Comparison of ENCODE assay signal across 1 cellular context in the genomic region with DNA sequence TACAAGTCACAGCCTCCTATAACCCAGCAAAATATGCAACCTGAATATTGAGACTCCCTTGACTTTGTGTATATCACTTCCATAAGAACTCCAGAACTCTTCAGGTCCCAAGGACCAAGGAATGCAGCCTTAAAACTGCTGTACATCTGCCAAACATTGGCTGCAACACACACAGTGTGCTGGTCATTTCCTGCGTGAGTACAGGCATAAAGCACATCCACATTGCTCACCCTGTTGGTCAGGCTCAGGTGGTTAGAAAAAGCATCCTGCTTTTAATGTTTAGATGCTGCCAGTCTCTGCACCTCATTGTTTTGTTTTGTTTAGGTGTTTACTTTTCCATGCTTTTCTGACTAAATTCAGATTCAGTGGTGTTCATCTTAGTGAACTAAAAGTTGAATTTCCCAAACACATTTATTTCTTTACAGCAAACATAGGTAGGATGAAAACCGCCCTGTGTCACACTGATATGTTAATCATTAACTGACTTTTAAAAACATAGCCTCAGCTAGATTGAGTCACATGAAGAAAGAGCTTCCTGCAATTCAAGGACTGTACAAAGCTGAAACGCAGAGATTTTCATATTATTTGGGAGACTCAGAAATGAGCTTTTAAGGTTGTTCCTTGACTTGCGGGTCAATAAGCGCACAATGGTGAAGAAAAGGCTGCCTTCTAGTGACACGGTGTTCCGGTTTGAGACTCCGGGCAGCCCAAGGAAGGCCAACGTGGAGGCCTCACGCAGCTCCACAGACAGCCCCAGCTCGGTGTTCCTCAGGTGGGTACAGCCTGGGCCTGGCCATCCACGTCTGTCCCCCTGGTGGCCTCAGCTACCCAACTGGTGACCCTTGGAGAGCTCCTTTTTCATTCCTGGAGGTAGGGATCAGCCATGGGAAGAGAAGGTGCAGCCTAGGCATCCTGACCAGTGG.
A peak's percentile ranks its signal among the peaks of the same experiment; 100 is the strongest.
TF ChIP-seq lines count a peak whose summit lies in the region.

No MANE protein-coding gene starts in this region.

TF ChIP-seq in HepG2, 621 proteins besides CTCF, POLR2A, EP300 and RAD21 (continued from another document and continues in another):
- TF ChIP-seq, protein P1, sequence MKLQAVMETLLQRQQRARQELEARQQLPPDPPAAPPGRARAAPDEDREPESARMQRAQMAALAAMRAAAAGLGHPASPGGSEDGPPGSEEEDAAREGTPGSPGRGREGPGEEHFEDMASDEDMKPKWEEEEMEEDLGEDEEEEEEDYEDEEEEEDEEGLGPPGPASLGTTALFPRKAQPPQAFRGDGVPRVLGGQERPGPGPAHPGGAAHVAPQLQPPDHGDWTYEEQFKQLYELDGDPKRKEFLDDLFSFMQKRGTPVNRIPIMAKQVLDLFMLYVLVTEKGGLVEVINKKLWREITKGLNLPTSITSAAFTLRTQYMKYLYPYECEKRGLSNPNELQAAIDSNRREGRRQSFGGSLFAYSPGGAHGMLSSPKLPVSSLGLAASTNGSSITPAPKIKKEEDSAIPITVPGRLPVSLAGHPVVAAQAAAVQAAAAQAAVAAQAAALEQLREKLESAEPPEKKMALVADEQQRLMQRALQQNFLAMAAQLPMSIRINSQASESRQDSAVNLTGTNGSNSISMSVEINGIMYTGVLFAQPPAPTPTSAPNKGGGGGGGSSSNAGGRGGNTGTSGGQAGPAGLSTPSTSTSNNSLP (IDR thresholded peaks at IDR 0.05; ENCODE audit: low read depth, low read length): peak; percentile 45; the same call in 1 of the 2 replicates
- TF ChIP-seq POLR2AphosphoS5 (IDR thresholded peaks at IDR 0.05; ENCODE audit: low read depth, low read length) (peak; percentile 67; the same call in 1 of the 2 replicates), ZFX (CRISPR knock-in tag; IDR thresholded peaks at IDR 0.05; ENCODE audit: low read depth) (peak; percentile 97), GLI4 (CRISPR knock-in tag; IDR thresholded peaks at IDR 0.05; ENCODE audit: borderline replicate concordance) (no peak), ZNF34 (CRISPR knock-in tag; IDR thresholded peaks at IDR 0.05; ENCODE audit: borderline replicate concordance) (no peak), U2AF2 (IDR thresholded peaks at IDR 0.05; ENCODE audit: low read depth, low read length) (no peak), REXO4 (CRISPR knock-in tag; IDR thresholded peaks at IDR 0.05; ENCODE audit: borderline replicate concordance) (no peak), FOXA3 (CRISPR knock-in tag; IDR thresholded peaks at IDR 0.05) (0 out of 2 replicates have a peak, but pooled peaks have one; percentile 18), ZC3H13 (CRISPR knock-in tag; IDR thresholded peaks at IDR 0.05) (no peak), MATR3 (CRISPR knock-in tag; IDR thresholded peaks at IDR 0.05) (no peak), ZNF724P (CRISPR knock-in tag; IDR thresholded peaks at IDR 0.05; ENCODE audit: borderline replicate concordance) (no peak), ZNF891 (CRISPR knock-in tag; IDR thresholded peaks at IDR 0.05) (0 out of 2 replicates have a peak, but pooled peaks have one; percentile 28), JUNB (CRISPR knock-in tag; IDR thresholded peaks at IDR 0.05; ENCODE audit: borderline replicate concordance) (no peak), ZNF24 (IDR thresholded peaks at IDR 0.05) (no peak; the same call in 1 of the 2 replicates), ZNF563 (CRISPR knock-in tag; IDR thresholded peaks at IDR 0.05) (no peak; the same call in 1 of the 2 replicates), ARNTL (CRISPR knock-in tag; IDR thresholded peaks at IDR 0.05) (peak; percentile 56; the same call in 1 of the 2 replicates), DNMT3B (CRISPR knock-in tag; conservative IDR thresholded peaks at IDR 0.05) (no peak), ZNF138 (CRISPR knock-in tag; IDR thresholded peaks at IDR 0.05; ENCODE audit: low read depth) (no peak), ZNF224 (CRISPR knock-in tag; IDR thresholded peaks at IDR 0.05) (no peak), ZNF329 (CRISPR knock-in tag; IDR thresholded peaks at IDR 0.05; ENCODE audit: low read depth) (no peak), KDM5A (IDR thresholded peaks at IDR 0.05; ENCODE audit: borderline replicate concordance, low read length) (no peak; the same call in 1 of the 2 replicates), GTF3A (CRISPR knock-in tag; conservative IDR thresholded peaks at IDR 0.05) (0 out of 2 replicates have a peak, but pooled peaks have one; percentile 73), FOXA1 (IDR thresholded peaks at IDR 0.05) (no peak), FOXA1 (CRISPR knock-in tag; IDR thresholded peaks at IDR 0.05) (0 out of 2 replicates have a peak, but pooled peaks have one; percentile 23), HOXA9 (CRISPR knock-in tag; IDR thresholded peaks at IDR 0.05; ENCODE audit: borderline replicate concordance) (no peak), ZNF143 (CRISPR knock-in tag; IDR thresholded peaks at IDR 0.05) (no peak), TBP (CRISPR knock-in tag; IDR thresholded peaks at IDR 0.05) (no peak), HOXA5 (CRISPR knock-in tag; IDR thresholded peaks at IDR 0.05) (0 out of 2 replicates have a peak, but pooled peaks have one; percentile 67), ZNF546 (CRISPR knock-in tag; conservative IDR thresholded peaks at IDR 0.05) (no peak), ZBTB3 (CRISPR knock-in tag; IDR thresholded peaks at IDR 0.05; ENCODE audit: borderline replicate concordance, low read depth) (no peak), TOPORS (CRISPR knock-in tag; IDR thresholded peaks at IDR 0.05) (0 out of 2 replicates have a peak, but pooled peaks have one; percentile 44), HMG20B (CRISPR knock-in tag; conservative IDR thresholded peaks at IDR 0.05) (no peak; the same call in 1 of the 2 replicates), KDM4B (CRISPR knock-in tag; IDR thresholded peaks at IDR 0.05) (0 out of 2 replicates have a peak, but pooled peaks have one; percentile 58), ZNF264 (CRISPR knock-in tag; IDR thresholded peaks at IDR 0.05) (no peak; the same call in 1 of the 2 replicates)
- TF ChIP-seq, protein P2, sequence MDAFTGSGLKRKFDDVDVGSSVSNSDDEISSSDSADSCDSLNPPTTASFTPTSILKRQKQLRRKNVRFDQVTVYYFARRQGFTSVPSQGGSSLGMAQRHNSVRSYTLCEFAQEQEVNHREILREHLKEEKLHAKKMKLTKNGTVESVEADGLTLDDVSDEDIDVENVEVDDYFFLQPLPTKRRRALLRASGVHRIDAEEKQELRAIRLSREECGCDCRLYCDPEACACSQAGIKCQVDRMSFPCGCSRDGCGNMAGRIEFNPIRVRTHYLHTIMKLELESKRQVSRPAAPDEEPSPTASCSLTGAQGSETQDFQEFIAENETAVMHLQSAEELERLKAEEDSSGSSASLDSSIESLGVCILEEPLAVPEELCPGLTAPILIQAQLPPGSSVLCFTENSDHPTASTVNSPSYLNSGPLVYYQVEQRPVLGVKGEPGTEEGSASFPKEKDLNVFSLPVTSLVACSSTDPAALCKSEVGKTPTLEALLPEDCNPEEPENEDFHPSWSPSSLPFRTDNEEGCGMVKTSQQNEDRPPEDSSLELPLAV (CRISPR knock-in tag; conservative IDR thresholded peaks at IDR 0.05; ENCODE audit: low read depth): no peak
- TF ChIP-seq, protein P3, sequence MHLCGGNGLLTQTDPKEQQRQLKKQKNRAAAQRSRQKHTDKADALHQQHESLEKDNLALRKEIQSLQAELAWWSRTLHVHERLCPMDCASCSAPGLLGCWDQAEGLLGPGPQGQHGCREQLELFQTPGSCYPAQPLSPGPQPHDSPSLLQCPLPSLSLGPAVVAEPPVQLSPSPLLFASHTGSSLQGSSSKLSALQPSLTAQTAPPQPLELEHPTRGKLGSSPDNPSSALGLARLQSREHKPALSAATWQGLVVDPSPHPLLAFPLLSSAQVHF (CRISPR knock-in tag; IDR thresholded peaks at IDR 0.05): no peak
- TF ChIP-seq, protein P4, sequence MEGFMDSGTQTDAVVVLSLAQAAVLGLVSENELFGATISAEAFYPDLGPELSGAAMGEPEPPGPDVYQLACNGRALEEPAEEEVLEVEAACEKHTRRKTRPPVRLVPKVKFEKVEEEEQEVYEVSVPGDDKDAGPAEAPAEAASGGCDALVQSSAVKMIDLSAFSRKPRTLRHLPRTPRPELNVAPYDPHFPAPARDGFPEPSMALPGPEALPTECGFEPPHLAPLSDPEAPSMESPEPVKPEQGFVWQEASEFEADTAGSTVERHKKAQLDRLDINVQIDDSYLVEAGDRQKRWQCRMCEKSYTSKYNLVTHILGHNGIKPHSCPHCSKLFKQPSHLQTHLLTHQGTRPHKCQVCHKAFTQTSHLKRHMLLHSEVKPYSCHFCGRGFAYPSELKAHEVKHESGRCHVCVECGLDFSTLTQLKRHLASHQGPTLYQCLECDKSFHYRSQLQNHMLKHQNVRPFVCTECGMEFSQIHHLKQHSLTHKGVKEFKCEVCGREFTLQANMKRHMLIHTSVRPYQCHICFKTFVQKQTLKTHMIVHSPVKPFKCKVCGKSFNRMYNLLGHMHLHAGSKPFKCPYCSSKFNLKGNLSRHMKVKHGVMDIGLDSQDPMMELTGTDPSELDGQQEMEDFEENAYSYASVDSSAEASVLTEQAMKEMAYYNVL (CRISPR knock-in tag; IDR thresholded peaks at IDR 0.05; ENCODE audit: borderline replicate concordance): no peak
- TF ChIP-seq, protein P5, sequence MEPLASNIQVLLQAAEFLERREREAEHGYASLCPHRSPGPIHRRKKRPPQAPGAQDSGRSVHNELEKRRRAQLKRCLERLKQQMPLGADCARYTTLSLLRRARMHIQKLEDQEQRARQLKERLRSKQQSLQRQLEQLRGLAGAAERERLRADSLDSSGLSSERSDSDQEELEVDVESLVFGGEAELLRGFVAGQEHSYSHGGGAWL (CRISPR knock-in tag; IDR thresholded peaks at IDR 0.05): no peak
- TF ChIP-seq, protein P6, sequence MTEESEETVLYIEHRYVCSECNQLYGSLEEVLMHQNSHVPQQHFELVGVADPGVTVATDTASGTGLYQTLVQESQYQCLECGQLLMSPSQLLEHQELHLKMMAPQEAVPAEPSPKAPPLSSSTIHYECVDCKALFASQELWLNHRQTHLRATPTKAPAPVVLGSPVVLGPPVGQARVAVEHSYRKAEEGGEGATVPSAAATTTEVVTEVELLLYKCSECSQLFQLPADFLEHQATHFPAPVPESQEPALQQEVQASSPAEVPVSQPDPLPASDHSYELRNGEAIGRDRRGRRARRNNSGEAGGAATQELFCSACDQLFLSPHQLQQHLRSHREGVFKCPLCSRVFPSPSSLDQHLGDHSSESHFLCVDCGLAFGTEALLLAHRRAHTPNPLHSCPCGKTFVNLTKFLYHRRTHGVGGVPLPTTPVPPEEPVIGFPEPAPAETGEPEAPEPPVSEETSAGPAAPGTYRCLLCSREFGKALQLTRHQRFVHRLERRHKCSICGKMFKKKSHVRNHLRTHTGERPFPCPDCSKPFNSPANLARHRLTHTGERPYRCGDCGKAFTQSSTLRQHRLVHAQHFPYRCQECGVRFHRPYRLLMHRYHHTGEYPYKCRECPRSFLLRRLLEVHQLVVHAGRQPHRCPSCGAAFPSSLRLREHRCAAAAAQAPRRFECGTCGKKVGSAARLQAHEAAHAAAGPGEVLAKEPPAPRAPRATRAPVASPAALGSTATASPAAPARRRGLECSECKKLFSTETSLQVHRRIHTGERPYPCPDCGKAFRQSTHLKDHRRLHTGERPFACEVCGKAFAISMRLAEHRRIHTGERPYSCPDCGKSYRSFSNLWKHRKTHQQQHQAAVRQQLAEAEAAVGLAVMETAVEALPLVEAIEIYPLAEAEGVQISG (CRISPR knock-in tag; IDR thresholded peaks at IDR 0.05): peak; percentile 35; the same call in 1 of the 2 replicates
- TF ChIP-seq, protein P7, sequence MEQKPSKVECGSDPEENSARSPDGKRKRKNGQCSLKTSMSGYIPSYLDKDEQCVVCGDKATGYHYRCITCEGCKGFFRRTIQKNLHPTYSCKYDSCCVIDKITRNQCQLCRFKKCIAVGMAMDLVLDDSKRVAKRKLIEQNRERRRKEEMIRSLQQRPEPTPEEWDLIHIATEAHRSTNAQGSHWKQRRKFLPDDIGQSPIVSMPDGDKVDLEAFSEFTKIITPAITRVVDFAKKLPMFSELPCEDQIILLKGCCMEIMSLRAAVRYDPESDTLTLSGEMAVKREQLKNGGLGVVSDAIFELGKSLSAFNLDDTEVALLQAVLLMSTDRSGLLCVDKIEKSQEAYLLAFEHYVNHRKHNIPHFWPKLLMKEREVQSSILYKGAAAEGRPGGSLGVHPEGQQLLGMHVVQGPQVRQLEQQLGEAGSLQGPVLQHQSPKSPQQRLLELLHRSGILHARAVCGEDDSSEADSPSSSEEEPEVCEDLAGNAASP (CRISPR knock-in tag; IDR thresholded peaks at IDR 0.05; ENCODE audit: borderline replicate concordance): no peak; the same call in none of the 2 replicates
- TF ChIP-seq, protein P8, sequence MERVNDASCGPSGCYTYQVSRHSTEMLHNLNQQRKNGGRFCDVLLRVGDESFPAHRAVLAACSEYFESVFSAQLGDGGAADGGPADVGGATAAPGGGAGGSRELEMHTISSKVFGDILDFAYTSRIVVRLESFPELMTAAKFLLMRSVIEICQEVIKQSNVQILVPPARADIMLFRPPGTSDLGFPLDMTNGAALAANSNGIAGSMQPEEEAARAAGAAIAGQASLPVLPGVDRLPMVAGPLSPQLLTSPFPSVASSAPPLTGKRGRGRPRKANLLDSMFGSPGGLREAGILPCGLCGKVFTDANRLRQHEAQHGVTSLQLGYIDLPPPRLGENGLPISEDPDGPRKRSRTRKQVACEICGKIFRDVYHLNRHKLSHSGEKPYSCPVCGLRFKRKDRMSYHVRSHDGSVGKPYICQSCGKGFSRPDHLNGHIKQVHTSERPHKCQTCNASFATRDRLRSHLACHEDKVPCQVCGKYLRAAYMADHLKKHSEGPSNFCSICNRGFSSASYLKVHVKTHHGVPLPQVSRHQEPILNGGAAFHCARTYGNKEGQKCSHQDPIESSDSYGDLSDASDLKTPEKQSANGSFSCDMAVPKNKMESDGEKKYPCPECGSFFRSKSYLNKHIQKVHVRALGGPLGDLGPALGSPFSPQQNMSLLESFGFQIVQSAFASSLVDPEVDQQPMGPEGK (CRISPR knock-in tag; IDR thresholded peaks at IDR 0.05): no peak
- TF ChIP-seq, protein P9, sequence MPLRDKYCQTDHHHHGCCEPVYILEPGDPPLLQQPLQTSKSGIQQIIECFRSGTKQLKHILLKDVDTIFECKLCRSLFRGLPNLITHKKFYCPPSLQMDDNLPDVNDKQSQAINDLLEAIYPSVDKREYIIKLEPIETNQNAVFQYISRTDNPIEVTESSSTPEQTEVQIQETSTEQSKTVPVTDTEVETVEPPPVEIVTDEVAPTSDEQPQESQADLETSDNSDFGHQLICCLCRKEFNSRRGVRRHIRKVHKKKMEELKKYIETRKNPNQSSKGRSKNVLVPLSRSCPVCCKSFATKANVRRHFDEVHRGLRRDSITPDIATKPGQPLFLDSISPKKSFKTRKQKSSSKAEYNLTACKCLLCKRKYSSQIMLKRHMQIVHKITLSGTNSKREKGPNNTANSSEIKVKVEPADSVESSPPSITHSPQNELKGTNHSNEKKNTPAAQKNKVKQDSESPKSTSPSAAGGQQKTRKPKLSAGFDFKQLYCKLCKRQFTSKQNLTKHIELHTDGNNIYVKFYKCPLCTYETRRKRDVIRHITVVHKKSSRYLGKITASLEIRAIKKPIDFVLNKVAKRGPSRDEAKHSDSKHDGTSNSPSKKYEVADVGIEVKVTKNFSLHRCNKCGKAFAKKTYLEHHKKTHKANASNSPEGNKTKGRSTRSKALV (CRISPR knock-in tag; IDR thresholded peaks at IDR 0.05): peak; percentile 37; the same call in 1 of the 2 replicates
